13 cellular contexts compared by ENCODE assay signal in the genomic region with DNA sequence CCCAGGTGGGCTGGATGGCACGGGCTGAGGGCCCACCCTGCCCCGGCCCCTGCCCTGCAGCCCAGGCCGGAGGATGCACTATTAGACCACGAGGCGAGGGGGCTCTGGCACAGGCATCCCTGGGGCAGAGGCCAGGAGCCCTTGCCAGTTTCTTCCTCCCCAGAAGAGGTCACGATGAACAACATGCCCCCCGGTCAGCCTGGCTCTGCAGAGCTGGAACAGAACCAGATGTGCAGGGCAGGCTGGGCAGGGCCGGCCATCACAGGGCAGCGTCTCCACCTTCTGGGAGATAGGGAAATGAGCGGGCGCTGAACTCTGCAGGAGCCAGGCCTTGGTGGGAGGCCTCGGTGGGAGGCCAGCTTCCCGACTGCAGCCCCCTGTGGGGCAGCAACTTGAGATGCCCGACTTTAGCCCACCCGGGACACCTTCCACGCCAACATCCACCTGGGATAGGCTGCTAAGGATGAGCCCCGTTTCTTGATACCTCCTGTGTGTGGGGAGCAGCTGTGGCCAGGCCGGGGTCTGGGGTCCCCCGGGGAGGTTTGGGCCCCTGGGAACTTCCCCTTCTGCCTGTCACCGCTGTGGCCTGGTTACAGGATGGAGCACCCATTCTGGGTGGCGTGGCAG. TPM values are rescaled to one million over a fixed set of nuclear protein-coding genes. Genes with fewer than 3 reads are reported as not detected.
DNase-seq lines count a peak whose midpoint lies in the region; ATAC-seq and TF ChIP-seq lines count a peak whose summit lies in the region.
"Had no signal": no experiment of that assay in that cellular context is flagged by ENCODE, and none has a peak within 500 bp of the region (broad histone marks: within the 10 kb centered on the region; RNA-seq: fewer than 3 reads in every experiment).

No MANE protein-coding gene starts in this region.

- H3K18ac ChIP-seq in trophoblast cell (ENCODE audit: low read length): no peak overlapping the region

- no peak overlapping the region for H3K23ac ChIP-seq in trophoblast cell (ENCODE audit: low read length)

- no peak overlapping the region for H3K14ac ChIP-seq in trophoblast cell (ENCODE audit: low read length)

- TF ChIP-seq CTCF in SK-N-SH (IDR thresholded peaks at IDR 0.05) (no peak), epithelial cell of proximal tubule (conservative IDR thresholded peaks at IDR 0.05; ENCODE audit: low read depth, low read length) (peak; percentile 5)

- no peak overlapping the region for H2BK120ac ChIP-seq in trophoblast cell (ENCODE audit: insufficient read depth, low read length, poor library complexity)

- H4K8ac ChIP-seq in trophoblast cell (ENCODE audit: low read depth, low read length): no peak overlapping the region

- WGBS in SK-N-SH (ENCODE audit: low lambda C conversion rate): 80% methylated on average over 7 of the region's 21 CpGs
- no CpG with 5 or more reads among the region's 21 CpGs for WGBS in trophoblast cell (ENCODE audit: extremely low coverage, insufficient coverage, insufficient read length)

- H3K79me2 ChIP-seq in SK-N-SH (ENCODE audit: insufficient read depth) (peaks cover 26% of the 10 kb centered on the region; the same call in 1 of the 2 replicates), trophoblast cell (ENCODE audit: control insufficient read depth, insufficient read depth, low read length, poor library complexity) (peaks cover 11% of the 10 kb centered on the region)

- H3K4me3 ChIP-seq in SK-N-SH (ENCODE audit: low read depth in 2 of 2, low read length in 1 of 2): no peak overlapping the region
- H3K4me3 ChIP-seq in epithelial cell of proximal tubule (ENCODE audit: low read depth, low read length): no peak overlapping the region
- H3K4me3 ChIP-seq in trophoblast cell (ENCODE audit: low read depth, low read length): no peak overlapping the region
- H3K4me3 ChIP-seq: esophagus muscularis mucosa had no signal

- H2AFZ ChIP-seq in SK-N-SH (ENCODE audit: low read depth) (no peak overlapping the region), trophoblast cell (ENCODE audit: insufficient read depth, low read length, poor library complexity) (no peak overlapping the region)

- POLR2A ChIA-PET in SK-N-SH (lab: Yijun Ruan, JAX): interaction anchor here (0.9 to 1.5 kb wide), 3 partner anchors 25 to 146 kb away, joined by 3 to 4 read pairs (median 4); no protein-coding TSS in a partner anchor

- H3K36me3 ChIP-seq in SK-N-SH (replicated peaks in 1 of 2; ENCODE audit: control insufficient read depth in 1 of 2, insufficient read depth in 2 of 2, low read length in 1 of 2) (no peaks in the 10 kb centered on the region), trophoblast cell (ENCODE audit: control insufficient read depth in 1 of 2, insufficient read depth in 2 of 2, low read length in 2 of 2) (no peaks in the 10 kb centered on the region)

- ATAC-seq in SK-N-SH treated with all-trans-retinoic acid at 6 μM for 48 hours (no peak), HG03045 (IDR thresholded peaks at IDR 0.05; ENCODE audit: unreplicated experiment) (no peak)

- no peak overlapping the region for H4K12ac ChIP-seq in trophoblast cell (ENCODE audit: low read depth, low read length)

- H3K9me3 ChIP-seq in SK-N-SH (no peaks in the 10 kb centered on the region), trophoblast cell (ENCODE audit: insufficient read depth, low read depth, low read length) (peaks cover 3% of the 10 kb centered on the region)
- H3K9me3 ChIP-seq: esophagus muscularis mucosa had no signal

- CTCF ChIA-PET in SK-N-SH (lab: Yijun Ruan, JAX): interaction anchor here (1.0 to 6.1 kb wide), 27 partner anchors 9 to 196 kb away, joined by 3 to 64 read pairs (median 5); no protein-coding TSS in a partner anchor

- peak overlapping the region; percentile 26 for H2AK5ac ChIP-seq in trophoblast cell (ENCODE audit: low read length)

- no peak overlapping the region for H3K4me3 Mint-ChIP-seq in activated CD4-positive, alpha-beta T cell treated with anti-CD3 and anti-CD28 coated beads, Interleukin-2, amount 10 ng/mL, durations not matched to agents 24 days and 14 days

- no peak overlapping the region for H3K4me2 ChIP-seq in SK-N-SH
- H3K4me2 ChIP-seq in trophoblast cell (ENCODE audit: low read length): no peak overlapping the region

- no peak overlapping the region for H2BK5ac ChIP-seq in trophoblast cell (ENCODE audit: low read depth, low read length, poor library complexity)

- H3K27ac ChIP-seq in SK-N-SH (ENCODE audit: low read depth in 2 of 2, low read length in 1 of 2) (peak overlapping the region in 1 of 2 experiments; percentile 50; a peak in 2 of 4 replicates), trophoblast cell (ENCODE audit: low read depth, low read length) (no peak overlapping the region)
- H3K27ac ChIP-seq: esophagus muscularis mucosa had no signal

- no peaks in the 10 kb centered on the region for H3K27me3 Mint-ChIP-seq in activated CD4-positive, alpha-beta T cell treated with anti-CD3 and anti-CD28 coated beads, Interleukin-2, amount 10 ng/mL, durations not matched to agents 24 days and 14 days

- no peak overlapping the region for H2BK12ac ChIP-seq in trophoblast cell (ENCODE audit: low read length)

- H3K9ac ChIP-seq in SK-N-SH (no peak overlapping the region), trophoblast cell (ENCODE audit: low read length) (no peak overlapping the region)

- no peak overlapping the region for H3K27ac Mint-ChIP-seq in activated CD4-positive, alpha-beta T cell treated with anti-CD3 and anti-CD28 coated beads, Interleukin-2, amount 10 ng/mL, durations not matched to agents 24 days and 14 days

- H3F3A ChIP-seq in SK-N-SH (replicated peaks; ENCODE audit: insufficient read depth): peaks cover 7% of the 10 kb centered on the region

- TF ChIP-seq EP300 in SK-N-SH (IDR thresholded peaks at IDR 0.05; ENCODE audit: borderline replicate concordance in 1 of 2, low read depth in 1 of 2, low read length in 1 of 2) (peak in 1 of 2 experiments; percentile 40; a peak in 1 of 4 replicates), Ishikawa (IDR thresholded peaks at IDR 0.05; ENCODE audit: borderline replicate concordance) (no peak)

- no peaks in the 10 kb centered on the region for H3K9me3 Mint-ChIP-seq in activated CD4-positive, alpha-beta T cell treated with anti-CD3 and anti-CD28 coated beads, Interleukin-2, amount 10 ng/mL, durations not matched to agents 24 days and 14 days

- H3K27me3 ChIP-seq in SK-N-SH (ENCODE audit: insufficient read depth) (no peaks in the 10 kb centered on the region), trophoblast cell (ENCODE audit: insufficient read depth, low read length) (no peaks in the 10 kb centered on the region)
- H3K27me3 ChIP-seq: esophagus muscularis mucosa had no signal

- H3K4ac ChIP-seq in trophoblast cell (ENCODE audit: low read depth, low read length): no peak overlapping the region

- no peaks in the 10 kb centered on the region for H4K20me1 ChIP-seq in SK-N-SH (ENCODE audit: insufficient read depth)

- peaks cover 7% of the 10 kb centered on the region for H3K4me1 Mint-ChIP-seq in activated CD4-positive, alpha-beta T cell treated with anti-CD3 and anti-CD28 coated beads, Interleukin-2, amount 10 ng/mL, durations not matched to agents 24 days and 14 days

- DNase-seq in SK-N-SH (peak; percentile 94), epithelial cell of proximal tubule (ENCODE audit: low read depth) (no peak), trophoblast cell (no peak), DMS153 treated with DMSO at 0.1 percent for 48 hours (lab: John Stamatoyannopoulos, UW; ENCODE audit: unreplicated experiment) (no peak)
- DNase-seq in activated CD4-positive, alpha-beta T cell treated with anti-CD3 and anti-CD28 coated beads, Interleukin-2, amount 10 ng/mL, durations not matched to agents 24 days and 14 days: no peak
- DNase-seq: 8988T; activated CD4-positive, alpha-beta T cell treated with anti-CD3 and anti-CD28 coated beads for 4 hours; NCI-H2081; SW 1271 had no signal

- no peaks in the 10 kb centered on the region for H3K9me2 ChIP-seq in SK-N-SH

- no peaks in the 10 kb centered on the region for H3K36me3 Mint-ChIP-seq in activated CD4-positive, alpha-beta T cell treated with anti-CD3 and anti-CD28 coated beads, Interleukin-2, amount 10 ng/mL, durations not matched to agents 24 days and 14 days (ENCODE audit: low read depth)

- no peak overlapping the region for H4K91ac ChIP-seq in trophoblast cell (ENCODE audit: low read depth, low read length)

- intact Hi-C loops in activated CD4-positive, alpha-beta T cell treated with anti-CD3 and anti-CD28 coated beads, Interleukin-2, amount 10 ng/mL, durations not matched to agents 24 days and 14 days (cut with micrococcal nuclease): no loop called here

- H3K4me1 ChIP-seq in SK-N-SH (ENCODE audit: control insufficient read depth in 1 of 2, insufficient read depth in 2 of 2, low read depth in 1 of 2, low read length in 1 of 2) (peaks cover 27 to 30% of the 10 kb centered on the region in 2 experiments; a peak in 3 of 4 replicates), trophoblast cell (ENCODE audit: control insufficient read depth in 1 of 2, insufficient read depth in 2 of 2, low read length in 2 of 2) (peaks cover 16 to 19% of the 10 kb centered on the region in 2 experiments)

- TF ChIP-seq RAD21 in SK-N-SH (IDR thresholded peaks at IDR 0.05; ENCODE audit: low read length): peak; percentile 78
- peak; percentile 28; the same call in 1 of the 2 replicates for TF ChIP-seq RAD21 in Ishikawa (IDR thresholded peaks at IDR 0.05; ENCODE audit: low read depth)

- peaks cover 21% of the 10 kb centered on the region for H3K79me1 ChIP-seq in trophoblast cell (ENCODE audit: low read length)

TF ChIP-seq in SK-N-SH treated with all-trans-retinoic acid at 6 μM for 48 hours, 23 proteins besides CTCF, POLR2A, EP300 and RAD21 (continues in another document):
- TF ChIP-seq PPARA (CRISPR knock-in tag; IDR thresholded peaks at IDR 0.05; ENCODE audit: borderline replicate concordance): no peak
- no peak for TF ChIP-seq ISL1 (CRISPR knock-in tag; IDR thresholded peaks at IDR 0.05)
- no peak for TF ChIP-seq ZNF70 (CRISPR knock-in tag; IDR thresholded peaks at IDR 0.05)

TF ChIP-seq in Ishikawa, 13 proteins besides CTCF, POLR2A, EP300 and RAD21 (continues in another document):
- TF ChIP-seq EGR1 (IDR thresholded peaks at IDR 0.05) (no peak), TAF1 (IDR thresholded peaks at IDR 0.05; ENCODE audit: low read depth) (no peak), TEAD4 (IDR thresholded peaks at IDR 0.05) (no peak)

RNA-seq across cellular contexts. Expression of a gene that starts 21.8 kb away (rescaled TPM):
- 3.2 and 5.9 TPM in 2 replicates for polyA plus RNA-seq in SK-N-SH (2012; rRNA removed)
- 2.0 and 4.8 TPM in 2 replicates for polyA plus RNA-seq in SK-N-SH (2012; cell fraction: cytosol; rRNA removed)
- 7.7 and 10.0 TPM in 2 replicates for polyA plus RNA-seq in SK-N-SH (2012; cell fraction: nucleus; rRNA removed)
- 11.5 and 23.3 TPM in 2 replicates for total RNA-seq in epithelial cell of proximal tubule
- polyA plus RNA-seq in trophoblast cell (2013): 10.4 and 11.5 TPM in 2 replicates
- 21.1 and 21.4 TPM in 2 replicates for total RNA-seq in activated CD4-positive, alpha-beta T cell treated with anti-CD3 and anti-CD28 coated beads, Interleukin-2, amount 10 ng/mL, durations not matched to agents 24 days and 14 days

RNA-seq across cellular contexts. Expression of a gene that starts 21.8 kb away (rescaled TPM):
- polyA plus RNA-seq in SK-N-SH (2012; rRNA removed): 7.8 and 8.0 TPM in 2 replicates
- 3.0 and 4.0 TPM in 2 replicates for polyA plus RNA-seq in SK-N-SH (2012; cell fraction: cytosol; rRNA removed)
- 23.0 and 24.3 TPM in 2 replicates for polyA plus RNA-seq in SK-N-SH (2012; cell fraction: nucleus; rRNA removed)
- 10.5 and 15.9 TPM in 2 replicates for total RNA-seq in epithelial cell of proximal tubule
- 10.8 and 11.6 TPM in 2 replicates for polyA plus RNA-seq in trophoblast cell (2013)
- 20.0 and 23.4 TPM in 2 replicates for total RNA-seq in activated CD4-positive, alpha-beta T cell treated with anti-CD3 and anti-CD28 coated beads, Interleukin-2, amount 10 ng/mL, durations not matched to agents 24 days and 14 days
